In the genomic region with DNA sequence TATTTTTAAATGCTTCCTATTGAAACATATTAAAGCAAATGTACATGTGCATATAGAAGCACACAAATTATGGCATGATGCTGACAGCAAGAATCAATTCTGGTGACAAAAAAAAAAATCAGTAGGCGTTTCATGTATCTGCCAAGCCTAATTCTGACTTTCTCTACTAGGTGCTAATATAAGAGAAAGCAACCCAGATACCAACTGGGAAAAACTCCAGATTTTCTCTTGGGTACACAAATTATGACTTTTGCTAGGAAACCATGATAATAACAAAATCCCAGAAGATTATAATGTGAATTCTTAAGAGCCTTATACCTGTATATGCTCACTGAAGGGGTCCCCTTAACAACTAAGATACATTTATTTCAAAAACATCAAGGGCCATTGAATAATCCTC, we compare ENCODE assay signal across 27 cellular contexts.
"Had no signal": no experiment of that assay in that cellular context is flagged by ENCODE, and none has a peak within 500 bp of the region (broad histone marks: within the 10 kb centered on the region; RNA-seq: fewer than 3 reads in every experiment).

No MANE protein-coding gene starts in this region.

- H3K4me3 Mint-ChIP-seq: natural killer cell treated with Interleukin-12 subunit alpha and Interleukin-12 subunit beta and Interleukin-15 and Interleukin-18, amount 100 ng/mL, for 72 hours; nephron progenitor cell; neural crest cell; stimulated activated effector memory CD8-positive, alpha-beta T cell treated with anti-CD3 and anti-CD28 coated beads, Interleukin-12 subunit alpha, Interleukin-12 subunit beta, amount 100 ng/mL, for 72 hours; stimulated activated naive B cell treated with anti-CD40 and anti-IgM and Interleukin-4, amounts not matched to agents 10 μg/mL and 1 μg/mL and 100 μg/mL, for 72 hours; stimulated activated naive CD8-positive, alpha-beta T cell treated with anti-CD3 and anti-CD28 coated beads, Interleukin-15, Interleukin-2, amounts not matched to agents 100 ng/mL and 50 ng/mL, for 24 hours had no signal

- H3K9me3 Mint-ChIP-seq: nephron progenitor cell, neural crest cell had no signal

- H3K27me3 ChIP-seq: neutrophil, right lobe of liver, sigmoid colon, stomach, thyroid gland, tibial nerve, upper lobe of left lung, vagina had no signal

- H3K4me1 ChIP-seq: parathyroid adenoma, psoas muscle, sigmoid colon, thyroid gland, tibial nerve, upper lobe of left lung, vagina had no signal

- ATAC-seq: natural killer cell treated with Interleukin-12 subunit alpha and Interleukin-12 subunit beta and Interleukin-15 and Interleukin-18, amount 100 ng/mL, for 72 hours; psoas muscle; right cardiac atrium; right lobe of liver; stimulated activated effector memory CD8-positive, alpha-beta T cell treated with anti-CD3 and anti-CD28 coated beads, Interleukin-12 subunit alpha, Interleukin-12 subunit beta, amount 100 ng/mL, for 72 hours; stimulated activated naive B cell treated with anti-CD40 and anti-IgM and Interleukin-4, amounts not matched to agents 10 μg/mL and 1 μg/mL and 100 μg/mL, for 72 hours had no signal

- H3K36me3 Mint-ChIP-seq: natural killer cell treated with Interleukin-12 subunit alpha and Interleukin-12 subunit beta and Interleukin-15 and Interleukin-18, amount 100 ng/mL, for 72 hours; stimulated activated effector memory CD8-positive, alpha-beta T cell treated with anti-CD3 and anti-CD28 coated beads, Interleukin-12 subunit alpha, Interleukin-12 subunit beta, amount 100 ng/mL, for 72 hours; stimulated activated naive B cell treated with anti-CD40 and anti-IgM and Interleukin-4, amounts not matched to agents 10 μg/mL and 1 μg/mL and 100 μg/mL, for 72 hours had no signal

- DNase-seq: nephron progenitor cell; nucleus accumbens; psoas muscle; right cardiac atrium; right lobe of liver; sigmoid colon; small intestine; stimulated activated CD4-positive, alpha-beta T cell treated with anti-CD3 and anti-CD28 coated beads, Interleukin-15, amount 100 ng/mL, for 24 hours; stimulated activated CD4-positive, alpha-beta T cell treated with anti-CD3 and anti-CD28 coated beads, Interleukin-2, amount 100 ng/mL, for 24 hours; stimulated activated CD4-positive, alpha-beta T cell treated with anti-CD3 and anti-CD28 coated beads, Interleukin-2, amount 100 ng/mL, for 48 hours; stimulated activated CD4-positive, alpha-beta T cell treated with anti-CD3 and anti-CD28 coated beads, Interleukin-4, amount 100 ng/mL, for 24 hours; stimulated activated naive B cell treated with anti-CD40 and anti-IgM and Interleukin-4, amounts not matched to agents 10 μg/mL and 1 μg/mL and 100 μg/mL, for 72 hours; stimulated activated naive CD4-positive, alpha-beta T cell treated with Interleukin-2 at 50 U/mL for 16 hours; stomach; thyroid gland; trophoblast cell; upper lobe of left lung had no signal

- H3K4me1 Mint-ChIP-seq: neural crest cell; stimulated activated effector memory CD8-positive, alpha-beta T cell treated with anti-CD3 and anti-CD28 coated beads, Interleukin-12 subunit alpha, Interleukin-12 subunit beta, amount 100 ng/mL, for 72 hours; stimulated activated naive B cell treated with anti-CD40 and anti-IgM and Interleukin-4, amounts not matched to agents 10 μg/mL and 1 μg/mL and 100 μg/mL, for 72 hours had no signal

- H3K27ac ChIP-seq: neutrophil, parathyroid adenoma, psoas muscle, right lobe of liver, sigmoid colon, stomach, thoracic aorta, thyroid gland, tibial nerve, upper lobe of left lung, vagina had no signal

- H2AFZ ChIP-seq: parathyroid adenoma had no signal

- H3K27ac Mint-ChIP-seq: natural killer cell treated with Interleukin-12 subunit alpha and Interleukin-12 subunit beta and Interleukin-15 and Interleukin-18, amount 100 ng/mL, for 72 hours; nephron progenitor cell; progenitor cell of endocrine pancreas; stimulated activated effector memory CD8-positive, alpha-beta T cell treated with anti-CD3 and anti-CD28 coated beads, Interleukin-12 subunit alpha, Interleukin-12 subunit beta, amount 100 ng/mL, for 72 hours; stimulated activated naive B cell treated with anti-CD40 and anti-IgM and Interleukin-4, amounts not matched to agents 10 μg/mL and 1 μg/mL and 100 μg/mL, for 72 hours; stimulated activated naive CD8-positive, alpha-beta T cell treated with anti-CD3 and anti-CD28 coated beads, Interleukin-15, Interleukin-2, amounts not matched to agents 100 ng/mL and 50 ng/mL, for 24 hours had no signal

- H3K9ac ChIP-seq: parathyroid adenoma had no signal

- H3K36me3 ChIP-seq: neutrophil, right lobe of liver, sigmoid colon, stomach, thoracic aorta, thyroid gland, tibial nerve, upper lobe of left lung, vagina had no signal

- H3K4me3 ChIP-seq: psoas muscle, right lobe of liver, sigmoid colon, stomach, thoracic aorta, thyroid gland, tibial nerve, upper lobe of left lung, vagina had no signal

- H3K27me3 Mint-ChIP-seq: natural killer cell treated with Interleukin-12 subunit alpha and Interleukin-12 subunit beta and Interleukin-15 and Interleukin-18, amount 100 ng/mL, for 72 hours; stimulated activated naive B cell treated with anti-CD40 and anti-IgM and Interleukin-4, amounts not matched to agents 10 μg/mL and 1 μg/mL and 100 μg/mL, for 72 hours; stimulated activated naive CD8-positive, alpha-beta T cell treated with anti-CD3 and anti-CD28 coated beads, Interleukin-15, Interleukin-2, amounts not matched to agents 100 ng/mL and 50 ng/mL, for 24 hours had no signal

- H3K9me3 ChIP-seq: neutrophil, psoas muscle, right lobe of liver, sigmoid colon, stomach, thoracic aorta, thyroid gland, tibial nerve, upper lobe of left lung, vagina had no signal

- H3K79me2 ChIP-seq: parathyroid adenoma had no signal
